1 cellular context compared by ENCODE assay signal in the genomic region with DNA sequence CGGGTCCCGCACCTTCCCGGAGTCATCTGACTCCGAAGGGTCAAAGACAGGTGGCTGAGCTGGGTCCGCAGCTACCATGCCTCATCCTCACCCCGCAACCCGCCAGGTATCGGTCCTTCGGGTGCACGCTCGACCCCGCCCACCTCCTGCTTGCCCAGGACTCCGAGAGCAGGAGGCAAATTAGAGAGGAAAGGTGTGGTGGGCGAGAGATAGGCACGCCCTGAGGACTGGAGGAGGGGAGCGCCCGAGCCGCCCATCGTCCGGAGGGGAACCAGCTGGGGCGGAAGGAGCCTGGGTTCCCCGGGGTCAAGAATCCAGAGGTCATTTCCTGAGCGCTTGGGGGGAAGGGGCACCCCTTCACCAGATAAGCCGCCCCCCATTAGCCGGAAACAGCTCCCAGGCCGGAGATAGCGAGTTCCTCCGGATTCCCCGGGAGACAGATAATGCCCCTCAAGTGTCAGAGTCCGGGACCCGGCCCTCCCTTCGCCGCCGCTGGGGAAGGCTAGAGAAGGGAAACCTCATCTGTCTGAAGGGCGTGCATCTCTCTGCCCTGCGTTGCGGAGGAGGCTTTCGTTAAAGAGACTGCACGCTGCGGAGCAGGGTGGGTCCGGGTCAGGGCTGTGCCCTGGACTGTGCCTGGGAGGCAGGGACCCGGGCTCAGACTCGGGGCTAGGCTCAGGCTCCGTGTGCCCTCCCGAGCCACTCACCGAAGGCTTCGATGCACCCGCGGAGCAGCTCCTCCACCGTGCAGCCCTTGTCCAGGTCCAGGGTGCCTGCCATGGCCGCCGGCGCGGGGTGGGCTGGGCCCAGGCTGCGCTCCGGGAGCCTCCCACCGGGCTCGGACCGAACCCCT.
TF ChIP-seq lines count a peak whose summit lies in the region.

No MANE protein-coding gene starts in this region.

TF ChIP-seq in GM12878, 131 proteins besides CTCF, POLR2A, EP300 and RAD21:
- TF ChIP-seq KAT2A (conservative IDR thresholded peaks at IDR 0.05; ENCODE audit: control insufficient read depth, low read depth, low read length), result no peak
- no peak for TF ChIP-seq RB1 (IDR thresholded peaks at IDR 0.05; ENCODE audit: borderline replicate concordance)
- TF ChIP-seq LARP7 (IDR thresholded peaks at IDR 0.05), result peak; percentile 81; the same call in 1 of the 2 replicates
- TF ChIP-seq SIX5 (IDR thresholded peaks at IDR 0.05; ENCODE audit: low read depth, low read length, severe bottlenecking), result no peak
- no peak for TF ChIP-seq WRNIP1 (IDR thresholded peaks at IDR 0.05; ENCODE audit: borderline replicate concordance, low read depth, low read length)
- TF ChIP-seq RUNX3 (IDR thresholded peaks at IDR 0.05; ENCODE audit: low read length), result no peak
- TF ChIP-seq, protein P1, sequence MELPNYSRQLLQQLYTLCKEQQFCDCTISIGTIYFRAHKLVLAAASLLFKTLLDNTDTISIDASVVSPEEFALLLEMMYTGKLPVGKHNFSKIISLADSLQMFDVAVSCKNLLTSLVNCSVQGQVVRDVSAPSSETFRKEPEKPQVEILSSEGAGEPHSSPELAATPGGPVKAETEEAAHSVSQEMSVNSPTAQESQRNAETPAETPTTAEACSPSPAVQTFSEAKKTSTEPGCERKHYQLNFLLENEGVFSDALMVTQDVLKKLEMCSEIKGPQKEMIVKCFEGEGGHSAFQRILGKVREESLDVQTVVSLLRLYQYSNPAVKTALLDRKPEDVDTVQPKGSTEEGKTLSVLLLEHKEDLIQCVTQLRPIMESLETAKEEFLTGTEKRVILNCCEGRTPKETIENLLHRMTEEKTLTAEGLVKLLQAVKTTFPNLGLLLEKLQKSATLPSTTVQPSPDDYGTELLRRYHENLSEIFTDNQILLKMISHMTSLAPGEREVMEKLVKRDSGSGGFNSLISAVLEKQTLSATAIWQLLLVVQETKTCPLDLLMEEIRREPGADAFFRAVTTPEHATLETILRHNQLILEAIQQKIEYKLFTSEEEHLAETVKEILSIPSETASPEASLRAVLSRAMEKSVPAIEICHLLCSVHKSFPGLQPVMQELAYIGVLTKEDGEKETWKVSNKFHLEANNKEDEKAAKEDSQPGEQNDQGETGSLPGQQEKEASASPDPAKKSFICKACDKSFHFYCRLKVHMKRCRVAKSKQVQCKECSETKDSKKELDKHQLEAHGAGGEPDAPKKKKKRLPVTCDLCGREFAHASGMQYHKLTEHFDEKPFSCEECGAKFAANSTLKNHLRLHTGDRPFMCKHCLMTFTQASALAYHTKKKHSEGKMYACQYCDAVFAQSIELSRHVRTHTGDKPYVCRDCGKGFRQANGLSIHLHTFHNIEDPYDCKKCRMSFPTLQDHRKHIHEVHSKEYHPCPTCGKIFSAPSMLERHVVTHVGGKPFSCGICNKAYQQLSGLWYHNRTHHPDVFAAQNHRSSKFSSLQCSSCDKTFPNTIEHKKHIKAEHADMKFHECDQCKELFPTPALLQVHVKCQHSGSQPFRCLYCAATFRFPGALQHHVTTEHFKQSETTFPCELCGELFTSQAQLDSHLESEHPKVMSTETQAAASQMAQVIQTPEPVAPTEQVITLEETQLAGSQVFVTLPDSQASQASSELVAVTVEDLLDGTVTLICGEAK (IDR thresholded peaks at IDR 0.05; ENCODE audit: borderline replicate concordance), result 0 out of 2 replicates have a peak, but pooled peaks have one; percentile 11
- no peak for TF ChIP-seq CEBPZ (IDR thresholded peaks at IDR 0.05; ENCODE audit: low read depth, low read length)
- TF ChIP-seq IKZF1 (conservative IDR thresholded peaks at IDR 0.05), result peak; percentile 39
- no peak for TF ChIP-seq SMC3 (IDR thresholded peaks at IDR 0.05; ENCODE audit: borderline replicate concordance, low read length)
- TF ChIP-seq NR2F1 (conservative IDR thresholded peaks at IDR 0.05), result 0 out of 2 replicates have a peak, but pooled peaks have one; percentile 38
- TF ChIP-seq SMAD1 (IDR thresholded peaks at IDR 0.05; ENCODE audit: low read depth, partially characterized antibody), result no peak
- peak; percentile 60 for TF ChIP-seq DPF2 (IDR thresholded peaks at IDR 0.05)
- no peak for TF ChIP-seq EGR1 (IDR thresholded peaks at IDR 0.05; ENCODE audit: borderline replicate concordance in 1 of 2, low read depth in 2 of 2, low read length in 2 of 2)
- no peak for TF ChIP-seq NRF1 (conservative IDR thresholded peaks at IDR 0.05; ENCODE audit: low read depth, low read length)
- TF ChIP-seq RELA (IDR thresholded peaks at IDR 0.05; ENCODE audit: borderline replicate concordance, partially characterized antibody), result peak; percentile 6
- no peak for TF ChIP-seq ATF2 (IDR thresholded peaks at IDR 0.05; ENCODE audit: low read length)
TF ChIP-seq in GM12878: peak in this region for 6.
